1 cellular context compared by ENCODE assay signal in the genomic region with DNA sequence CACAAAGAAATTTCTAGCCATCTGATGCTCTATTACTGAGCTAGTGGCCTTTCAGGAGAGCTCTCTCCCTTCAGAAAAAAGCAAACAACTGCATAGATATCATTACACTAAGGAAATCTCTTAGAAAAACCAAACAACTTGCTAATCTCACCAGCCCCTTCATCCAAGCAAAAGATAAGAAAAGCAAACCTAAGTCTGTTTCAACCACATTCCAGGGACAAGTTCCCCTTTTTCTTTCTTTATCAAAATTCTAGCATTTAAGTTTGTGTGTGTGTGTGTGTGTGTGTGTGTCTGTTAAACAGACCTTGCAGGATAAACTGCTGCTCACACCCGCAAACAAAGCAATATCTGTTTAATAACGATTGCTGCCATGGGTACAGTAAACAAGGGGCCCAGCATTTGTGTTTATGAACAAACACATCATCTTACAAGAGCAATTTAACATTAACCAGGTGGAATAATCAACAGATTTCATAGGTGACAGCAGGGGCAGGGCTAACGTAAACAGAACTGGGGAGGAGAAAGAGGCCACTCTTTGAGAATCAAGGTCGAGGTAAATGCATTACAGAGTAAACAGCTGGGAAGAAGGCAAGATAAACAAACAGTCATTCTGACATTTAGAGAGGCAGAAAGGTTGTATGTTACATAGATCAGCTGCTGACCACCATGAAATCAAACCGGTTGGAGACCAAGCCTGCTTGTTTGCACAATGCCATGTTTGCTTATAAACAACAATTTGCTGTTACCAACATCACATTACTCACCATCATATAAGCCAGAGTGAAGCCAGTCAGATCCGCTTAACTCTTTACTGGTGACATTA.
TF ChIP-seq lines count a peak whose summit lies in the region.

No MANE protein-coding gene starts in this region.

TF ChIP-seq in HepG2, 621 proteins besides CTCF, POLR2A, EP300 and RAD21 (continued from another document and continues in another):
- TF ChIP-seq, protein P1, sequence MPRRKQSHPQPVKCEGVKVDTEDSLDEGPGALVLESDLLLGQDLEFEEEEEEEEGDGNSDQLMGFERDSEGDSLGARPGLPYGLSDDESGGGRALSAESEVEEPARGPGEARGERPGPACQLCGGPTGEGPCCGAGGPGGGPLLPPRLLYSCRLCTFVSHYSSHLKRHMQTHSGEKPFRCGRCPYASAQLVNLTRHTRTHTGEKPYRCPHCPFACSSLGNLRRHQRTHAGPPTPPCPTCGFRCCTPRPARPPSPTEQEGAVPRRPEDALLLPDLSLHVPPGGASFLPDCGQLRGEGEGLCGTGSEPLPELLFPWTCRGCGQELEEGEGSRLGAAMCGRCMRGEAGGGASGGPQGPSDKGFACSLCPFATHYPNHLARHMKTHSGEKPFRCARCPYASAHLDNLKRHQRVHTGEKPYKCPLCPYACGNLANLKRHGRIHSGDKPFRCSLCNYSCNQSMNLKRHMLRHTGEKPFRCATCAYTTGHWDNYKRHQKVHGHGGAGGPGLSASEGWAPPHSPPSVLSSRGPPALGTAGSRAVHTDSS (CRISPR knock-in tag; conservative IDR thresholded peaks at IDR 0.05) = no peak
- TF ChIP-seq TEAD3 (CRISPR knock-in tag; optimal IDR thresholded peaks at IDR 0.05; ENCODE audit: borderline replicate concordance) (peak; percentile 63), YEATS2 (CRISPR knock-in tag; IDR thresholded peaks at IDR 0.05; ENCODE audit: borderline replicate concordance) (peak; percentile 59; the same call in 1 of the 2 replicates), ZNF660 (CRISPR knock-in tag; IDR thresholded peaks at IDR 0.05; ENCODE audit: borderline replicate concordance, low read depth) (no peak), ZNF670 (CRISPR knock-in tag; IDR thresholded peaks at IDR 0.05; ENCODE audit: borderline replicate concordance) (no peak; the same call in 1 of the 2 replicates), ZNF225 (CRISPR knock-in tag; IDR thresholded peaks at IDR 0.05) (no peak), SMARCC2 (IDR thresholded peaks at IDR 0.05) (0 out of 2 replicates have a peak, but pooled peaks have one; percentile 24), ZNF33B (CRISPR knock-in tag; IDR thresholded peaks at IDR 0.05) (no peak; the same call in 1 of the 2 replicates), ELF3 (CRISPR knock-in tag; IDR thresholded peaks at IDR 0.05) (peak; percentile 74; the same call in 1 of the 2 replicates), SIN3A (IDR thresholded peaks at IDR 0.05; ENCODE audit: borderline replicate concordance, low read depth, low read length) (0 out of 2 replicates have a peak, but pooled peaks have one; percentile 41), NFIB (CRISPR knock-in tag; IDR thresholded peaks at IDR 0.05; ENCODE audit: borderline replicate concordance) (no peak), CBX2 (IDR thresholded peaks at IDR 0.05; ENCODE audit: low read depth, low read length) (no peak), CBX2 (CRISPR knock-in tag; IDR thresholded peaks at IDR 0.05; ENCODE audit: low read depth) (no peak), SOX13 (IDR thresholded peaks at IDR 0.05) (peak; percentile 81), SOX13 (CRISPR knock-in tag; conservative IDR thresholded peaks at IDR 0.05 in 1 of 2, IDR thresholded peaks at IDR 0.05 in 1 of 2) (peak in 1 of 2 experiments; percentile 96; a peak in 2 of 4 replicates), RARA (CRISPR knock-in tag; IDR thresholded peaks at IDR 0.05) (peak; percentile 96)
- TF ChIP-seq, protein P2, sequence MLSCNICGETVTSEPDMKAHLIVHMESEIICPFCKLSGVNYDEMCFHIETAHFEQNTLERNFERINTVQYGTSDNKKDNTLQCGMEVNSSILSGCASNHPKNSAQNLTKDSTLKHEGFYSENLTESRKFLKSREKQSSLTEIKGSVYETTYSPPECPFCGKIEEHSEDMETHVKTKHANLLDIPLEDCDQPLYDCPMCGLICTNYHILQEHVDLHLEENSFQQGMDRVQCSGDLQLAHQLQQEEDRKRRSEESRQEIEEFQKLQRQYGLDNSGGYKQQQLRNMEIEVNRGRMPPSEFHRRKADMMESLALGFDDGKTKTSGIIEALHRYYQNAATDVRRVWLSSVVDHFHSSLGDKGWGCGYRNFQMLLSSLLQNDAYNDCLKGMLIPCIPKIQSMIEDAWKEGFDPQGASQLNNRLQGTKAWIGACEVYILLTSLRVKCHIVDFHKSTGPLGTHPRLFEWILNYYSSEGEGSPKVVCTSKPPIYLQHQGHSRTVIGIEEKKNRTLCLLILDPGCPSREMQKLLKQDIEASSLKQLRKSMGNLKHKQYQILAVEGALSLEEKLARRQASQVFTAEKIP (CRISPR knock-in tag; IDR thresholded peaks at IDR 0.05; ENCODE audit: borderline replicate concordance) = no peak
- TF ChIP-seq, protein P3, sequence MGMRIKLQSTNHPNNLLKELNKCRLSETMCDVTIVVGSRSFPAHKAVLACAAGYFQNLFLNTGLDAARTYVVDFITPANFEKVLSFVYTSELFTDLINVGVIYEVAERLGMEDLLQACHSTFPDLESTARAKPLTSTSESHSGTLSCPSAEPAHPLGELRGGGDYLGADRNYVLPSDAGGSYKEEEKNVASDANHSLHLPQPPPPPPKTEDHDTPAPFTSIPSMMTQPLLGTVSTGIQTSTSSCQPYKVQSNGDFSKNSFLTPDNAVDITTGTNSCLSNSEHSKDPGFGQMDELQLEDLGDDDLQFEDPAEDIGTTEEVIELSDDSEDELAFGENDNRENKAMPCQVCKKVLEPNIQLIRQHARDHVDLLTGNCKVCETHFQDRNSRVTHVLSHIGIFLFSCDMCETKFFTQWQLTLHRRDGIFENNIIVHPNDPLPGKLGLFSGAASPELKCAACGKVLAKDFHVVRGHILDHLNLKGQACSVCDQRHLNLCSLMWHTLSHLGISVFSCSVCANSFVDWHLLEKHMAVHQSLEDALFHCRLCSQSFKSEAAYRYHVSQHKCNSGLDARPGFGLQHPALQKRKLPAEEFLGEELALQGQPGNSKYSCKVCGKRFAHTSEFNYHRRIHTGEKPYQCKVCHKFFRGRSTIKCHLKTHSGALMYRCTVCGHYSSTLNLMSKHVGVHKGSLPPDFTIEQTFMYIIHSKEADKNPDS (CRISPR knock-in tag; IDR thresholded peaks at IDR 0.05) = no peak; the same call in 1 of the 2 replicates
- TF ChIP-seq, protein P4, sequence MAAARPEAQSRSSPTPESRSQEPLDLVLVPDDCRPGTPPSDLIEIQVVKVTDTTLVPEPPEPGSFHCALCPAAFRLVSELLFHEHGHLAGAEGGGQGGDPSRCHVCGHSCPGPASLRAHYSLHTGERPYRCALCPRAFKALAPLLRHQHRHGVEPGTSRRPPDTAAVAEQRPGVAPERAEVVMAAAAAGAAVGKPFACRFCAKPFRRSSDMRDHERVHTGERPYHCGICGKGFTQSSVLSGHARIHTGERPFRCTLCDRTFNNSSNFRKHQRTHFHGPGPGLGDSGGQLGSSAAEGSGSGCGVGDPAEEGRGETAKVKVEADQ (CRISPR knock-in tag; IDR thresholded peaks at IDR 0.05; ENCODE audit: borderline replicate concordance) = no peak
- TF ChIP-seq, protein P5, sequence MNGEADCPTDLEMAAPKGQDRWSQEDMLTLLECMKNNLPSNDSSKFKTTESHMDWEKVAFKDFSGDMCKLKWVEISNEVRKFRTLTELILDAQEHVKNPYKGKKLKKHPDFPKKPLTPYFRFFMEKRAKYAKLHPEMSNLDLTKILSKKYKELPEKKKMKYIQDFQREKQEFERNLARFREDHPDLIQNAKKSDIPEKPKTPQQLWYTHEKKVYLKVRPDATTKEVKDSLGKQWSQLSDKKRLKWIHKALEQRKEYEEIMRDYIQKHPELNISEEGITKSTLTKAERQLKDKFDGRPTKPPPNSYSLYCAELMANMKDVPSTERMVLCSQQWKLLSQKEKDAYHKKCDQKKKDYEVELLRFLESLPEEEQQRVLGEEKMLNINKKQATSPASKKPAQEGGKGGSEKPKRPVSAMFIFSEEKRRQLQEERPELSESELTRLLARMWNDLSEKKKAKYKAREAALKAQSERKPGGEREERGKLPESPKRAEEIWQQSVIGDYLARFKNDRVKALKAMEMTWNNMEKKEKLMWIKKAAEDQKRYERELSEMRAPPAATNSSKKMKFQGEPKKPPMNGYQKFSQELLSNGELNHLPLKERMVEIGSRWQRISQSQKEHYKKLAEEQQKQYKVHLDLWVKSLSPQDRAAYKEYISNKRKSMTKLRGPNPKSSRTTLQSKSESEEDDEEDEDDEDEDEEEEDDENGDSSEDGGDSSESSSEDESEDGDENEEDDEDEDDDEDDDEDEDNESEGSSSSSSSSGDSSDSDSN (CRISPR knock-in tag; IDR thresholded peaks at IDR 0.05) = peak; percentile 41; the same call in 1 of the 2 replicates
- TF ChIP-seq, protein P6, sequence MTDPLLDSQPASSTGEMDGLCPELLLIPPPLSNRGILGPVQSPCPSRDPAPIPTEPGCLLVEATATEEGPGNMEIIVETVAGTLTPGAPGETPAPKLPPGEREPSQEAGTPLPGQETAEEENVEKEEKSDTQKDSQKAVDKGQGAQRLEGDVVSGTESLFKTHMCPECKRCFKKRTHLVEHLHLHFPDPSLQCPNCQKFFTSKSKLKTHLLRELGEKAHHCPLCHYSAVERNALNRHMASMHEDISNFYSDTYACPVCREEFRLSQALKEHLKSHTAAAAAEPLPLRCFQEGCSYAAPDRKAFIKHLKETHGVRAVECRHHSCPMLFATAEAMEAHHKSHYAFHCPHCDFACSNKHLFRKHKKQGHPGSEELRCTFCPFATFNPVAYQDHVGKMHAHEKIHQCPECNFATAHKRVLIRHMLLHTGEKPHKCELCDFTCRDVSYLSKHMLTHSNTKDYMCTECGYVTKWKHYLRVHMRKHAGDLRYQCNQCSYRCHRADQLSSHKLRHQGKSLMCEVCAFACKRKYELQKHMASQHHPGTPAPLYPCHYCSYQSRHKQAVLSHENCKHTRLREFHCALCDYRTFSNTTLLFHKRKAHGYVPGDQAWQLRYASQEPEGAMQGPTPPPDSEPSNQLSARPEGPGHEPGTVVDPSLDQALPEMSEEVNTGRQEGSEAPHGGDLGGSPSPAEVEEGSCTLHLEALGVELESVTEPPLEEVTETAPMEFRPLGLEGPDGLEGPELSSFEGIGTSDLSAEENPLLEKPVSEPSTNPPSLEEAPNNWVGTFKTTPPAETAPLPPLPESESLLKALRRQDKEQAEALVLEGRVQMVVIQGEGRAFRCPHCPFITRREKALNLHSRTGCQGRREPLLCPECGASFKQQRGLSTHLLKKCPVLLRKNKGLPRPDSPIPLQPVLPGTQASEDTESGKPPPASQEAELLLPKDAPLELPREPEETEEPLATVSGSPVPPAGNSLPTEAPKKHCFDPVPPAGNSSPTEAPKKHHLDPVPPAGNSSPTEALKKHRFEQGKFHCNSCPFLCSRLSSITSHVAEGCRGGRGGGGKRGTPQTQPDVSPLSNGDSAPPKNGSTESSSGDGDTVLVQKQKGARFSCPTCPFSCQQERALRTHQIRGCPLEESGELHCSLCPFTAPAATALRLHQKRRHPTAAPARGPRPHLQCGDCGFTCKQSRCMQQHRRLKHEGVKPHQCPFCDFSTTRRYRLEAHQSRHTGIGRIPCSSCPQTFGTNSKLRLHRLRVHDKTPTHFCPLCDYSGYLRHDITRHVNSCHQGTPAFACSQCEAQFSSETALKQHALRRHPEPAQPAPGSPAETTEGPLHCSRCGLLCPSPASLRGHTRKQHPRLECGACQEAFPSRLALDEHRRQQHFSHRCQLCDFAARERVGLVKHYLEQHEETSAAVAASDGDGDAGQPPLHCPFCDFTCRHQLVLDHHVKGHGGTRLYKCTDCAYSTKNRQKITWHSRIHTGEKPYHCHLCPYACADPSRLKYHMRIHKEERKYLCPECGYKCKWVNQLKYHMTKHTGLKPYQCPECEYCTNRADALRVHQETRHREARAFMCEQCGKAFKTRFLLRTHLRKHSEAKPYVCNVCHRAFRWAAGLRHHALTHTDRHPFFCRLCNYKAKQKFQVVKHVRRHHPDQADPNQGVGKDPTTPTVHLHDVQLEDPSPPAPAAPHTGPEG (CRISPR knock-in tag; IDR thresholded peaks at IDR 0.05) = no peak
- TF ChIP-seq, protein P7, sequence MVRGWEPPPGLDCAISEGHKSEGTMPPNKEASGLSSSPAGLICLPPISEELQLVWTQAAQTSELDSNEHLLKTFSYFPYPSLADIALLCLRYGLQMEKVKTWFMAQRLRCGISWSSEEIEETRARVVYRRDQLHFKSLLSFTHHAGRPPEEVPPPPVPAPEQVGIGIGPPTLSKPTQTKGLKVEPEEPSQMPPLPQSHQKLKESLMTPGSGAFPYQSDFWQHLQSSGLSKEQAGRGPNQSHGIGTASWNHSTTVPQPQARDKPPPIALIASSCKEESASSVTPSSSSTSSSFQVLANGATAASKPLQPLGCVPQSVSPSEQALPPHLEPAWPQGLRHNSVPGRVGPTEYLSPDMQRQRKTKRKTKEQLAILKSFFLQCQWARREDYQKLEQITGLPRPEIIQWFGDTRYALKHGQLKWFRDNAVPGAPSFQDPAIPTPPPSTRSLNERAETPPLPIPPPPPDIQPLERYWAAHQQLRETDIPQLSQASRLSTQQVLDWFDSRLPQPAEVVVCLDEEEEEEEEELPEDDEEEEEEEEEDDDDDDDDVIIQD (CRISPR knock-in tag; IDR thresholded peaks at IDR 0.05; ENCODE audit: low read depth) = 0 out of 2 replicates have a peak, but pooled peaks have one; percentile 54
- TF ChIP-seq, protein P8, sequence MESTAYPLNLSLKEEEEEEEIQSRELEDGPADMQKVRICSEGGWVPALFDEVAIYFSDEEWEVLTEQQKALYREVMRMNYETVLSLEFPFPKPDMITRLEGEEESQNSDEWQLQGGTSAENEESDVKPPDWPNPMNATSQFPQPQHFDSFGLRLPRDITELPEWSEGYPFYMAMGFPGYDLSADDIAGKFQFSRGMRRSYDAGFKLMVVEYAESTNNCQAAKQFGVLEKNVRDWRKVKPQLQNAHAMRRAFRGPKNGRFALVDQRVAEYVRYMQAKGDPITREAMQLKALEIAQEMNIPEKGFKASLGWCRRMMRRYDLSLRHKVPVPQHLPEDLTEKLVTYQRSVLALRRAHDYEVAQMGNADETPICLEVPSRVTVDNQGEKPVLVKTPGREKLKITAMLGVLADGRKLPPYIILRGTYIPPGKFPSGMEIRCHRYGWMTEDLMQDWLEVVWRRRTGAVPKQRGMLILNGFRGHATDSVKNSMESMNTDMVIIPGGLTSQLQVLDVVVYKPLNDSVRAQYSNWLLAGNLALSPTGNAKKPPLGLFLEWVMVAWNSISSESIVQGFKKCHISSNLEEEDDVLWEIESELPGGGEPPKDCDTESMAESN (CRISPR knock-in tag; conservative IDR thresholded peaks at IDR 0.05) = peak; percentile 48; the same call in 1 of the 2 replicates
- TF ChIP-seq, protein P9, sequence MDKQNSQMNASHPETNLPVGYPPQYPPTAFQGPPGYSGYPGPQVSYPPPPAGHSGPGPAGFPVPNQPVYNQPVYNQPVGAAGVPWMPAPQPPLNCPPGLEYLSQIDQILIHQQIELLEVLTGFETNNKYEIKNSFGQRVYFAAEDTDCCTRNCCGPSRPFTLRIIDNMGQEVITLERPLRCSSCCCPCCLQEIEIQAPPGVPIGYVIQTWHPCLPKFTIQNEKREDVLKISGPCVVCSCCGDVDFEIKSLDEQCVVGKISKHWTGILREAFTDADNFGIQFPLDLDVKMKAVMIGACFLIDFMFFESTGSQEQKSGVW (CRISPR knock-in tag; IDR thresholded peaks at IDR 0.05; ENCODE audit: borderline replicate concordance) = no peak; the same call in 1 of the 2 replicates
- TF ChIP-seq, protein P10, sequence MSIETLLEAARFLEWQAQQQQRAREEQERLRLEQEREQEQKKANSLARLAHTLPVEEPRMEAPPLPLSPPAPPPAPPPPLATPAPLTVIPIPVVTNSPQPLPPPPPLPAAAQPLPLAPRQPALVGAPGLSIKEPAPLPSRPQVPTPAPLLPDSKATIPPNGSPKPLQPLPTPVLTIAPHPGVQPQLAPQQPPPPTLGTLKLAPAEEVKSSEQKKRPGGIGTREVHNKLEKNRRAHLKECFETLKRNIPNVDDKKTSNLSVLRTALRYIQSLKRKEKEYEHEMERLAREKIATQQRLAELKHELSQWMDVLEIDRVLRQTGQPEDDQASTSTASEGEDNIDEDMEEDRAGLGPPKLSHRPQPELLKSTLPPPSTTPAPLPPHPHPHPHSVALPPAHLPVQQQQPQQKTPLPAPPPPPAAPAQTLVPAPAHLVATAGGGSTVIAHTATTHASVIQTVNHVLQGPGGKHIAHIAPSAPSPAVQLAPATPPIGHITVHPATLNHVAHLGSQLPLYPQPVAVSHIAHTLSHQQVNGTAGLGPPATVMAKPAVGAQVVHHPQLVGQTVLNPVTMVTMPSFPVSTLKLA (IDR thresholded peaks at IDR 0.05) = peak; percentile 52
